ENCODE assay signal across 8 cellular contexts in the genomic region with DNA sequence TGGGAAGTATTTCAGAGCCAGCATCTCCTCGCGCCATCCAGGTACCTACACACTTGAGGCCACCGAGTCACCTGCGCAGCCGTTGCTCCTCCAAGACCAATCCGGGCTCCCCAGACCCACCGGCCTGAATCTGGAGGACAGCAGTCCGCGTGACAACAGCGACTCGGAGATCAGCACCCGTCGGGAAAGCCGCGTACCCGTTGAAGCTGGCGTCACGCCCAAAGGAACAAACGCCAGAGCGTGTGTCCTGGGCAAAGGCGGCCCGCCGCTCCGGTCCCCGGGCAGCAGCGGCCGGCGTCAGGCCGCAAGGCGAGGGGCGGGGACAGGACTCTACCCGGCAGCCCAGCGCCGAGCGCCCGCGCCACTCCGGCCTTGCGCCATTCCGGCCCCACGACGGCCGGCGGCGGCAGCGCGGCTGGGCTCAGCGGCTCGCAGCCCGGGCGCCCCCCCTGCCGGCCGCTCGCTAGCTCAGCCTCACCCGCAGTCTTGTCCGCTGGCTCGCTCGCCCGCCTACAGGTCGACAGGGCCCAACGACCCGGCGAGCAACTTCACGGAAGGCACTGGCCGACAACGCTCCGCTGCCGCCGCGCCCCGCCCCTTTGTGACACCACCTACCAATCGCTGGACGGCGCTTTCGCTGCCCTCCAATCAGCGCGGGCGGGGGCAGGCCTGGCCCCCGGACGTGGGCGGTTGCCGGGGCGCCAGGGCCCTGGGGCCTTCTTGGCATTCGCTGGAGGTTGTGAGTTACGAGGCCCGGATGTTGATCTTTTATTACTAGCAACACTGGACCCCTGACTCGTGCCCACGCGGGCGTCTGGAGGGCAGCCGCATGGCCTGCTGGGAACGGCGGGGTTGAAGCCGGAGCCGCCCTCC. TPM values are rescaled to one million over a fixed set of nuclear protein-coding genes. Genes with fewer than 3 reads are reported as not detected.
DNase-seq lines count a peak whose midpoint lies in the region; ATAC-seq and TF ChIP-seq lines count a peak whose summit lies in the region.

TSS of gene ZFAND4 (minus strand) at position 572 of the 873 bp plus-strand sequence. CDS start 9,047 bp downstream, outside the sequence.

- H3K4me1 ChIP-seq in ascending aorta = peaks cover 0 to 3% of the 10 kb centered on the region in 2 donors

- no peaks in the 10 kb centered on the region for H3K27me3 ChIP-seq in ascending aorta

- H3K36me3 ChIP-seq in ascending aorta = no peaks in the 10 kb centered on the region

- in situ Hi-C loops in GM13976 (cut with MboI; ENCODE audit: low sequenced_read_pairs, unreplicated experiment) = loop anchor here (10.0 kb wide), 1 partner anchor 208 kb away; no protein-coding TSS in a partner anchor

- intact Hi-C loops in ascending aorta (cut with DNase I) = loop anchor here (1.0 to 10.0 kb wide), 7 partner anchors 52 to 1495 kb away; partner anchors contain the start of genes WASHC2C and ZNF22

- peak; percentile 91 for TF ChIP-seq CTCF in GM13976 (IDR thresholded peaks at IDR 0.05; ENCODE audit: borderline replicate concordance, control extremely low read depth, extremely low read depth, insufficient read depth, missing control alignments)
- peak; percentile 27 to 76 (median 34) for TF ChIP-seq CTCF in ascending aorta (IDR thresholded peaks at IDR 0.05)

- ATAC-seq in HG02840 (IDR thresholded peaks at IDR 0.05; ENCODE audit: low FRiP score, unreplicated experiment) = peak; percentile 97

- DNase-seq in GM13976 (ENCODE audit: low spot score) (peak; percentile 99), NCI-H1436 treated with DMSO at 0.1 percent for 48 hours (lab: John Stamatoyannopoulos, UW) (peak; percentile 79), T-helper 2 cell (peak; percentile 89 to 98 (median 90)), ascending aorta (ENCODE audit: low spot score in 2 of 2) (peak; percentile 85 to 98), hepatic stellate cell (ENCODE audit: low spot score) (peak; percentile 98), renal cortical epithelial cell (ENCODE audit: low read depth) (peak; percentile 90), RKO (ENCODE audit: low spot score) (no peak)

- H3K27ac ChIP-seq in ascending aorta = peak within 1 kb of the TSS; percentile 86 to 89

- no peaks in the 10 kb centered on the region for H3K9me3 ChIP-seq in ascending aorta

- peak within 1 kb of the TSS; percentile 72 to 78 for H3K4me3 ChIP-seq in ascending aorta

RNA-seq across cellular contexts. Expression of gene ZFAND4, which starts in this region (rescaled TPM):
- total RNA-seq in ascending aorta = 17.1 TPM
- total RNA-seq in renal cortical epithelial cell = 4.7 and 10.3 TPM in 2 replicates
